In the genomic region with DNA sequence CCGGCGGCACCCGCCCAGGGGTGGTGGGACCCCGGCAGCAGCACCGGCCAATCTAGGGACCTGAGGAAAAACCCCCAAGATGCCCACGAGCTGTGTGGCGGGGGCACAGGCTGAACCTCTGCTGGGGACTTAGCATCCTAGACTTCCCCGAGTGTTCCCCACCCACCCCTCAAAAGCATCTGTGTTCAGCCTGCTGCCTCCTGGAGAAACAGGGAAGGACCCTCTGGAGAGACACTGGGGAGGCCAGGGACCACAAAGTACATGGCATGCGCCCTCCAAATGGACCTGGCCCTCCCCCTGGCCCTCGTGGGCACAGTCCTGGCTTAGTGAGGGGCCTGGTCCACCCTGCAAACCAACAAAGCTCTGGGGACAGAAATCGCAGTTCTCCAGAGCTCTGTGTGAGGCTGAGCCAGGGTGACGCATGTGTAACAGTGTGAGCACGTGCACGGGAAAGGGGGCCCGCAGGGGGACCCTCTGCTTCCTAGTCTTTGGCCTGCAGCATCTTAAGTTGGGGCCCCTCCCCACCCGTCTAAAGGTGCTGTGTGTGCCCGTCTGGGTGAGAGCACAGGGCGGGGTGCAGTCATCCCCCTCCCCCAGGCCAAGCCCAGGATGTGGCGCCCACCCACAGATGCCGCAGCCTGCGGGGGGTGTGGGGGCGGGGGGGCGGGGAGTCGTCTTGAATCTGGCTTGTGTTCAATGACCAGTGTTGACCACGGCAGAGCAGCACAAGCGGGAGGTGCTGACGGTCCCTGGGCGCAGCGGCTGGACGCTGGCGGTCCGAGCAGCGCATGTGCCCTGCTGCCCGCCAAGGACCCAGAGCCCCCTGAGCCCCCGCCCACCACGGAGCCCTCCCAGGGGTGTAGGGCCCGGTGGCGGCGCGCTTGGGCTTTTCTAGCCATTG, we compare ENCODE assay signal across 1 cellular context.
TF ChIP-seq lines count a peak whose summit lies in the region.

No MANE protein-coding gene starts in this region.

TF ChIP-seq in GM23338, 12 proteins besides CTCF, POLR2A, EP300 and RAD21 (continued from another document):
- TF ChIP-seq REST (IDR thresholded peaks at IDR 0.05; ENCODE audit: unreplicated experiment) (no peak), EZH2phosphoT487 (IDR thresholded peaks at IDR 0.05; ENCODE audit: unreplicated experiment) (no peak), ZNF331 (CRISPR knock-in tag; IDR thresholded peaks at IDR 0.05; ENCODE audit: low read depth) (no peak), ETS1 (IDR thresholded peaks at IDR 0.05) (no peak), NANOG (IDR thresholded peaks at IDR 0.05; ENCODE audit: borderline replicate concordance) (no peak), POLR2AphosphoS5 (IDR thresholded peaks at IDR 0.05; ENCODE audit: low read depth) (no peak)
- TF ChIP-seq, protein P1, sequence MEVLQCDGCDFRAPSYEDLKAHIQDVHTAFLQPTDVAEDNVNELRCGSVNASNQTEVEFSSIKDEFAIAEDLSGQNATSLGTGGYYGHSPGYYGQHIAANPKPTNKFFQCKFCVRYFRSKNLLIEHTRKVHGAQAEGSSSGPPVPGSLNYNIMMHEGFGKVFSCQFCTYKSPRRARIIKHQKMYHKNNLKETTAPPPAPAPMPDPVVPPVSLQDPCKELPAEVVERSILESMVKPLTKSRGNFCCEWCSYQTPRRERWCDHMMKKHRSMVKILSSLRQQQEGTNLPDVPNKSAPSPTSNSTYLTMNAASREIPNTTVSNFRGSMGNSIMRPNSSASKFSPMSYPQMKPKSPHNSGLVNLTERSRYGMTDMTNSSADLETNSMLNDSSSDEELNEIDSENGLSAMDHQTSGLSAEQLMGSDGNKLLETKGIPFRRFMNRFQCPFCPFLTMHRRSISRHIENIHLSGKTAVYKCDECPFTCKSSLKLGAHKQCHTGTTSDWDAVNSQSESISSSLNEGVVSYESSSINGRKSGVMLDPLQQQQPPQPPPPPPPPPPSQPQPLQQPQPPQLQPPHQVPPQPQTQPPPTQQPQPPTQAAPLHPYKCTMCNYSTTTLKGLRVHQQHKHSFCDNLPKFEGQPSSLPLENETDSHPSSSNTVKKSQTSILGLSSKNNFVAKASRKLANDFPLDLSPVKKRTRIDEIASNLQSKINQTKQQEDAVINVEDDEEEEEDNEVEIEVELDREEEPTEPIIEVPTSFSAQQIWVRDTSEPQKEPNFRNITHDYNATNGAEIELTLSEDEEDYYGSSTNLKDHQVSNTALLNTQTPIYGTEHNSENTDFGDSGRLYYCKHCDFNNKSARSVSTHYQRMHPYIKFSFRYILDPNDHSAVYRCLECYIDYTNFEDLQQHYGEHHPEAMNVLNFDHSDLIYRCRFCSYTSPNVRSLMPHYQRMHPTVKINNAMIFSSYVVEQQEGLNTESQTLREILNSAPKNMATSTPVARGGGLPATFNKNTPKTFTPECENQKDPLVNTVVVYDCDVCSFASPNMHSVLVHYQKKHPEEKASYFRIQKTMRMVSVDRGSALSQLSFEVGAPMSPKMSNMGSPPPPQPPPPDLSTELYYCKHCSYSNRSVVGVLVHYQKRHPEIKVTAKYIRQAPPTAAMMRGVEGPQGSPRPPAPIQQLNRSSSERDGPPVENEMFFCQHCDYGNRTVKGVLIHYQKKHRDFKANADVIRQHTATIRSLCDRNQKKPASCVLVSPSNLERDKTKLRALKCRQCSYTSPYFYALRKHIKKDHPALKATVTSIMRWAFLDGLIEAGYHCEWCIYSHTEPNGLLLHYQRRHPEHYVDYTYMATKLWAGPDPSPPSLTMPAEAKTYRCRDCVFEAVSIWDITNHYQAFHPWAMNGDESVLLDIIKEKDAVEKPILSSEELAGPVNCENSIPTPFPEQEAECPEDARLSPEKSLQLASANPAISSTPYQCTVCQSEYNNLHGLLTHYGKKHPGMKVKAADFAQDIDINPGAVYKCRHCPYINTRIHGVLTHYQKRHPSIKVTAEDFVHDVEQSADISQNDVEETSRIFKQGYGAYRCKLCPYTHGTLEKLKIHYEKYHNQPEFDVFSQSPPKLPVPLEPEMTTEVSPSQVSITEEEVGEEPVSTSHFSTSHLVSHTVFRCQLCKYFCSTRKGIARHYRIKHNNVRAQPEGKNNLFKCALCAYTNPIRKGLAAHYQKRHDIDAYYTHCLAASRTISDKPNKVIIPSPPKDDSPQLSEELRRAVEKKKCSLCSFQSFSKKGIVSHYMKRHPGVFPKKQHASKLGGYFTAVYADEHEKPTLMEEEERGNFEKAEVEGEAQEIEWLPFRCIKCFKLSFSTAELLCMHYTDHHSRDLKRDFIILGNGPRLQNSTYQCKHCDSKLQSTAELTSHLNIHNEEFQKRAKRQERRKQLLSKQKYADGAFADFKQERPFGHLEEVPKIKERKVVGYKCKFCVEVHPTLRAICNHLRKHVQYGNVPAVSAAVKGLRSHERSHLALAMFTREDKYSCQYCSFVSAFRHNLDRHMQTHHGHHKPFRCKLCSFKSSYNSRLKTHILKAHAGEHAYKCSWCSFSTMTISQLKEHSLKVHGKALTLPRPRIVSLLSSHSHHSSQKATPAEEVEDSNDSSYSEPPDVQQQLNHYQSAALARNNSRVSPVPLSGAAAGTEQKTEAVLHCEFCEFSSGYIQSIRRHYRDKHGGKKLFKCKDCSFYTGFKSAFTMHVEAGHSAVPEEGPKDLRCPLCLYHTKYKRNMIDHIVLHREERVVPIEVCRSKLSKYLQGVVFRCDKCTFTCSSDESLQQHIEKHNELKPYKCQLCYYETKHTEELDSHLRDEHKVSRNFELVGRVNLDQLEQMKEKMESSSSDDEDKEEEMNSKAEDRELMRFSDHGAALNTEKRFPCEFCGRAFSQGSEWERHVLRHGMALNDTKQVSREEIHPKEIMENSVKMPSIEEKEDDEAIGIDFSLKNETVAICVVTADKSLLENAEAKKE (CRISPR knock-in tag; IDR thresholded peaks at IDR 0.05), result no peak
